Comparison of ENCODE assay signal across 1 cellular context in the genomic region with DNA sequence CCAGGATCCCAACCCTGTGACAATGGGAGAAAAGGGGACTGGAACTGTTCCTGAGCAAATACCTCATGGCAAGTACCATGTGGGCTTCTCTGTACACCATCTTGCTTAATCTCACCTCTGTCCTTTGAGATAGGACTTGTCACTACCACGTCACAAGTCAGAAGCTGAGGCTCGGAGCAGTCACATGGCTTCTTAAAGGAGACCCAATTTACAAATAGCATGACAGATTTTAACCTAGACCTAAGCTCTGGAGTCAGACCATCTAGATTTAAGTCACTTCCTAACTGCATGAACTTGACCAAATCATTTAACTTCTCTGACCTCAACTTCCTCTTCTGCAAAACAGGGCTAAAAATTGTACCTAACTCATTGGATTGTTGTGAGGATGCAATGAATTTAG.
TF ChIP-seq lines count a peak whose summit lies in the region.

No MANE protein-coding gene starts in this region.

TF ChIP-seq in HepG2, 621 proteins besides CTCF, POLR2A, EP300 and RAD21:
- no peak for TF ChIP-seq ZNF646 (CRISPR knock-in tag; IDR thresholded peaks at IDR 0.05)
- TF ChIP-seq U2AF1 (optimal IDR thresholded peaks at IDR 0.05; ENCODE audit: low read depth, low read length): no peak
- TF ChIP-seq CREB1 (IDR thresholded peaks at IDR 0.05): peak; percentile 64
- no peak for TF ChIP-seq CREB1 (CRISPR knock-in tag; IDR thresholded peaks at IDR 0.05)
